In the genomic region with DNA sequence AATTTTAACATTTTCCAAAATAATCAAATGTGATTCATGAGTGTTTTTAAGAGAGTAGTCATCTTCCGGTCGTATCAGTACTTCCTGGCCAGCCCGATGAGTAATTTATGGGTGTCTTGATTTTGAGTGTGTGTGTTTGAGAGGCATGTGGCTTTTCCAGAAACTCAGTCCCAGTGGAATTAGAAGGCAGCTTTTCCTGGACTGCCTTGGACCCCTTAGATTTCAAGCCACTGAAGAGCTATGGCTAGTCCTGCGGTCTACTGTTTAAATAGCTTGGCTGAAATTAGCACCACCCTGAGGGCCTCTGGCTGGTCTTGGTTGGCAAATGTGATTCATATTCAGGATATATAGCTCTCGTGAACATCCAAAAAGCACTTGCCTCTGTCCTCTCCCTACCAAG, we compare ENCODE assay signal across 15 cellular contexts. TPM values are rescaled to one million over a fixed set of nuclear protein-coding genes. Genes with fewer than 3 reads are reported as not detected.
DNase-seq lines count a peak whose midpoint lies in the region; ATAC-seq and TF ChIP-seq lines count a peak whose summit lies in the region.
"Had no signal": no experiment of that assay in that cellular context is flagged by ENCODE, and none has a peak within 500 bp of the region (broad histone marks: within the 10 kb centered on the region; RNA-seq: fewer than 3 reads in every experiment).

No MANE protein-coding gene starts in this region.

- no peaks in the 10 kb centered on the region for H3K79me2 ChIP-seq in SK-N-SH (ENCODE audit: insufficient read depth)
- H3K79me2 ChIP-seq: parathyroid adenoma had no signal

- H3K9me3 ChIP-seq in SK-N-SH (no peaks in the 10 kb centered on the region), subcutaneous abdominal adipose tissue (ENCODE audit: control insufficient read depth in 5 of 5, low read length in 5 of 5) (no peaks in the 10 kb centered on the region)
- H3K9me3 ChIP-seq: lower lobe of right lung had no signal

- peak; percentile 29 for DNase-seq in activated CD8-positive, alpha-beta memory T cell treated with anti-CD3 and anti-CD28 coated beads, Interleukin-2, amount 50 U/mL, for 48 hours
- no peak for DNase-seq in activated CD8-positive, alpha-beta memory T cell treated with anti-CD3 and anti-CD28 coated beads for 24 hours
- DNase-seq in SK-N-SH: no peak
- DNase-seq in fibroblast of mammary gland (ENCODE audit: low read depth): peak; percentile 79
- DNase-seq in AML-193 (lab: John Stamatoyannopoulos, UW): no peak
- no peak for DNase-seq in activated CD4-positive, alpha-beta T cell treated with anti-CD3 and anti-CD28 coated beads for 1 hour
- DNase-seq: central memory CD4-positive, alpha-beta T cell; DND-41; head of caudate nucleus; lower lobe of right lung; NCI-H187 treated with DMSO at 0.1 percent for 48 hours; substantia nigra had no signal

- H3K36me3 ChIP-seq in SK-N-SH (replicated peaks in 1 of 2; ENCODE audit: control insufficient read depth in 1 of 2, insufficient read depth in 2 of 2, low read length in 1 of 2): peaks cover 0 to 24% of the 10 kb centered on the region in 2 experiments
- peaks cover 25 to 47% (median 34%) of the 10 kb centered on the region in 5 donors for H3K36me3 ChIP-seq in subcutaneous abdominal adipose tissue (ENCODE audit: control insufficient read depth in 5 of 5, insufficient read depth in 5 of 5, low read length in 5 of 5)

- H3K27me3 ChIP-seq in SK-N-SH (ENCODE audit: insufficient read depth) (no peaks in the 10 kb centered on the region), subcutaneous abdominal adipose tissue (ENCODE audit: control insufficient read depth in 5 of 5, insufficient read depth in 4 of 5, low read length in 5 of 5) (no peaks in the 10 kb centered on the region)

- TF ChIP-seq RAD21 in SK-N-SH (IDR thresholded peaks at IDR 0.05; ENCODE audit: low read length): no peak

- H3K27ac ChIP-seq in SK-N-SH (ENCODE audit: low read depth in 2 of 2, low read length in 1 of 2): peak overlapping the region in 1 of 2 experiments; percentile 72; a peak in 2 of 4 replicates
- H3K27ac ChIP-seq in subcutaneous abdominal adipose tissue (ENCODE audit: low read depth, low read length): peak overlapping the region; percentile 68
- H3K27ac ChIP-seq: lower lobe of right lung, parathyroid adenoma had no signal

- ATAC-seq in HG03139 (IDR thresholded peaks at IDR 0.05; ENCODE audit: unreplicated experiment): no peak
- ATAC-seq: lower lobe of right lung had no signal

- no peak overlapping the region for H3K4me3 ChIP-seq in SK-N-SH (ENCODE audit: low read depth in 2 of 2, low read length in 1 of 2)
- H3K4me3 ChIP-seq in fibroblast of mammary gland (ENCODE audit: control insufficient read depth, low read depth, low read length): no peak overlapping the region
- no peak overlapping the region for H3K4me3 ChIP-seq in subcutaneous abdominal adipose tissue (ENCODE audit: low read depth in 1 of 5, low read length in 5 of 5)
- H3K4me3 ChIP-seq: lower lobe of right lung had no signal

- no peaks in the 10 kb centered on the region for H4K20me1 ChIP-seq in SK-N-SH (ENCODE audit: insufficient read depth)

- TF ChIP-seq CTCF in SK-N-SH (IDR thresholded peaks at IDR 0.05) (no peak), fibroblast of mammary gland (conservative IDR thresholded peaks at IDR 0.05; ENCODE audit: control insufficient read depth, insufficient read depth, low read depth, low read length) (no peak)

- H2AFZ ChIP-seq in SK-N-SH (ENCODE audit: low read depth): peak overlapping the region; percentile 17; the same call in 1 of the 2 replicates
- H2AFZ ChIP-seq: parathyroid adenoma had no signal

- POLR2A ChIA-PET in SK-N-SH (lab: Yijun Ruan, JAX): no interaction called here

- peak overlapping the region; percentile 49; the same call in 1 of the 2 replicates for H3K4me2 ChIP-seq in SK-N-SH

- H3K4me1 ChIP-seq in SK-N-SH (ENCODE audit: control insufficient read depth in 1 of 2, insufficient read depth in 2 of 2, low read depth in 1 of 2, low read length in 1 of 2) (peaks cover 0 to 8% of the 10 kb centered on the region in 2 experiments; a peak in 1 of 4 replicates), subcutaneous abdominal adipose tissue (ENCODE audit: control insufficient read depth in 5 of 5, insufficient read depth in 5 of 5, low read length in 5 of 5) (peaks cover 0 to 6% (median 2%) of the 10 kb centered on the region in 5 donors)
- H3K4me1 ChIP-seq: lower lobe of right lung, parathyroid adenoma had no signal

- peaks cover 24% of the 10 kb centered on the region for H3F3A ChIP-seq in SK-N-SH (replicated peaks; ENCODE audit: insufficient read depth)

- 31% methylated on average over 5 of the region's 5 CpGs for WGBS in SK-N-SH (ENCODE audit: low lambda C conversion rate)

- TF ChIP-seq EP300 in SK-N-SH (IDR thresholded peaks at IDR 0.05; ENCODE audit: borderline replicate concordance in 1 of 2, low read depth in 1 of 2, low read length in 1 of 2): no peak

- H3K9me2 ChIP-seq in SK-N-SH: no peaks in the 10 kb centered on the region

- no peak overlapping the region for H3K9ac ChIP-seq in SK-N-SH
- peak overlapping the region in 1 of 5 donors; percentile 6 for H3K9ac ChIP-seq in subcutaneous abdominal adipose tissue (ENCODE audit: low read length in 5 of 5)
- H3K9ac ChIP-seq: parathyroid adenoma had no signal

- CTCF ChIA-PET in SK-N-SH (lab: Yijun Ruan, JAX): interaction anchor here (0.8 to 1.5 kb wide), 5 partner anchors 9 to 202 kb away, joined by 3 to 6 read pairs (median 3); no protein-coding TSS in a partner anchor

TF ChIP-seq in SK-N-SH, 30 proteins besides CTCF, POLR2A, EP300 and RAD21 (continues in another document):
- TF ChIP-seq, protein P1, sequence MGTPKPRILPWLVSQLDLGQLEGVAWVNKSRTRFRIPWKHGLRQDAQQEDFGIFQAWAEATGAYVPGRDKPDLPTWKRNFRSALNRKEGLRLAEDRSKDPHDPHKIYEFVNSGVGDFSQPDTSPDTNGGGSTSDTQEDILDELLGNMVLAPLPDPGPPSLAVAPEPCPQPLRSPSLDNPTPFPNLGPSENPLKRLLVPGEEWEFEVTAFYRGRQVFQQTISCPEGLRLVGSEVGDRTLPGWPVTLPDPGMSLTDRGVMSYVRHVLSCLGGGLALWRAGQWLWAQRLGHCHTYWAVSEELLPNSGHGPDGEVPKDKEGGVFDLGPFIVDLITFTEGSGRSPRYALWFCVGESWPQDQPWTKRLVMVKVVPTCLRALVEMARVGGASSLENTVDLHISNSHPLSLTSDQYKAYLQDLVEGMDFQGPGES (IDR thresholded peaks at IDR 0.05; ENCODE audit: low read depth, low read length): no peak
- TF ChIP-seq ELF1 (IDR thresholded peaks at IDR 0.05): 0 out of 2 replicates have a peak, but pooled peaks have one; percentile 25
- TF ChIP-seq, protein P2, sequence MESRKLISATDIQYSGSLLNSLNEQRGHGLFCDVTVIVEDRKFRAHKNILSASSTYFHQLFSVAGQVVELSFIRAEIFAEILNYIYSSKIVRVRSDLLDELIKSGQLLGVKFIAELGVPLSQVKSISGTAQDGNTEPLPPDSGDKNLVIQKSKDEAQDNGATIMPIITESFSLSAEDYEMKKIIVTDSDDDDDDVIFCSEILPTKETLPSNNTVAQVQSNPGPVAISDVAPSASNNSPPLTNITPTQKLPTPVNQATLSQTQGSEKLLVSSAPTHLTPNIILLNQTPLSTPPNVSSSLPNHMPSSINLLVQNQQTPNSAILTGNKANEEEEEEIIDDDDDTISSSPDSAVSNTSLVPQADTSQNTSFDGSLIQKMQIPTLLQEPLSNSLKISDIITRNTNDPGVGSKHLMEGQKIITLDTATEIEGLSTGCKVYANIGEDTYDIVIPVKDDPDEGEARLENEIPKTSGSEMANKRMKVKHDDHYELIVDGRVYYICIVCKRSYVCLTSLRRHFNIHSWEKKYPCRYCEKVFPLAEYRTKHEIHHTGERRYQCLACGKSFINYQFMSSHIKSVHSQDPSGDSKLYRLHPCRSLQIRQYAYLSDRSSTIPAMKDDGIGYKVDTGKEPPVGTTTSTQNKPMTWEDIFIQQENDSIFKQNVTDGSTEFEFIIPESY (IDR thresholded peaks at IDR 0.05; ENCODE audit: borderline replicate concordance, low read depth): no peak
- TF ChIP-seq TAF1 (IDR thresholded peaks at IDR 0.05; ENCODE audit: borderline replicate concordance, low read depth, low read length): no peak
- no peak for TF ChIP-seq NRF1 (IDR thresholded peaks at IDR 0.05; ENCODE audit: low read depth, low read length)
- no peak for TF ChIP-seq MEF2A (IDR thresholded peaks at IDR 0.05; ENCODE audit: borderline replicate concordance, low read depth)
- no peak for TF ChIP-seq RXRA (IDR thresholded peaks at IDR 0.05; ENCODE audit: borderline replicate concordance, low read depth)
- TF ChIP-seq FOXJ3 (CRISPR knock-in tag; IDR thresholded peaks at IDR 0.05): no peak
- no peak for TF ChIP-seq FOXM1 (IDR thresholded peaks at IDR 0.05; ENCODE audit: low read depth)
- no peak for TF ChIP-seq SMC3 (IDR thresholded peaks at IDR 0.05; ENCODE audit: low read depth, low read length)
- peak; percentile 29; the same call in 1 of the 2 replicates for TF ChIP-seq NFIC (IDR thresholded peaks at IDR 0.05; ENCODE audit: borderline replicate concordance)
- no peak for TF ChIP-seq RCOR1 (IDR thresholded peaks at IDR 0.05; ENCODE audit: low read length)
- TF ChIP-seq GABPA (IDR thresholded peaks at IDR 0.05; ENCODE audit: low read depth): no peak
- TF ChIP-seq, protein P3, sequence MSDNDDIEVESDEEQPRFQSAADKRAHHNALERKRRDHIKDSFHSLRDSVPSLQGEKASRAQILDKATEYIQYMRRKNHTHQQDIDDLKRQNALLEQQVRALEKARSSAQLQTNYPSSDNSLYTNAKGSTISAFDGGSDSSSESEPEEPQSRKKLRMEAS (IDR thresholded peaks at IDR 0.05; ENCODE audit: low read depth): peak; percentile 43; the same call in 1 of the 2 replicates
- no peak for TF ChIP-seq SIN3A (IDR thresholded peaks at IDR 0.05; ENCODE audit: borderline replicate concordance, low read depth, low read length)
- no peak for TF ChIP-seq RFX5 (IDR thresholded peaks at IDR 0.05; ENCODE audit: low read length)
- TF ChIP-seq, protein P4, sequence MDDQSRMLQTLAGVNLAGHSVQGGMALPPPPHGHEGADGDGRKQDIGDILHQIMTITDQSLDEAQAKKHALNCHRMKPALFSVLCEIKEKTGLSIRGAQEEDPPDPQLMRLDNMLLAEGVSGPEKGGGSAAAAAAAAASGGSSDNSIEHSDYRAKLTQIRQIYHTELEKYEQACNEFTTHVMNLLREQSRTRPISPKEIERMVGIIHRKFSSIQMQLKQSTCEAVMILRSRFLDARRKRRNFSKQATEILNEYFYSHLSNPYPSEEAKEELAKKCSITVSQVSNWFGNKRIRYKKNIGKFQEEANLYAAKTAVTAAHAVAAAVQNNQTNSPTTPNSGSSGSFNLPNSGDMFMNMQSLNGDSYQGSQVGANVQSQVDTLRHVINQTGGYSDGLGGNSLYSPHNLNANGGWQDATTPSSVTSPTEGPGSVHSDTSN (IDR thresholded peaks at IDR 0.05): peak; percentile 75
- TF ChIP-seq MXI1 (IDR thresholded peaks at IDR 0.05; ENCODE audit: low read depth, low read length): no peak
- TF ChIP-seq TEAD4 (IDR thresholded peaks at IDR 0.05; ENCODE audit: borderline replicate concordance, insufficient read depth): no peak

RNA-seq across cellular contexts. Expression of a gene that starts 59.4 kb away (rescaled TPM):
- 13.5 and 15.1 TPM in 2 replicates for polyA plus RNA-seq in SK-N-SH (2012; rRNA removed)
- 11.1 and 12.9 TPM in 2 replicates for polyA plus RNA-seq in SK-N-SH (2012; cell fraction: cytosol; rRNA removed)
- polyA plus RNA-seq in SK-N-SH (2012; cell fraction: nucleus; rRNA removed): 11.8 and 13.6 TPM in 2 replicates

Comparison
In these comparisons a context has a peak if more than half of its experiments do, and no peak if none do; other contexts are left out.
1. DNase-seq: peak in activated CD8-positive, alpha-beta memory T cell treated with anti-CD3 and anti-CD28 coated beads, Interleukin-2, amount 50 U/mL, for 48 hours (single experiment) and fibroblast of mammary gland (single experiment); none in activated CD8-positive, alpha-beta memory T cell treated with anti-CD3 and anti-CD28 coated beads for 24 hours (single experiment), SK-N-SH (single experiment), AML-193 (0 of 2) and activated CD4-positive, alpha-beta T cell treated with anti-CD3 and anti-CD28 coated beads for 1 hour (single experiment).